18 cellular contexts compared by ENCODE assay signal in the genomic region with DNA sequence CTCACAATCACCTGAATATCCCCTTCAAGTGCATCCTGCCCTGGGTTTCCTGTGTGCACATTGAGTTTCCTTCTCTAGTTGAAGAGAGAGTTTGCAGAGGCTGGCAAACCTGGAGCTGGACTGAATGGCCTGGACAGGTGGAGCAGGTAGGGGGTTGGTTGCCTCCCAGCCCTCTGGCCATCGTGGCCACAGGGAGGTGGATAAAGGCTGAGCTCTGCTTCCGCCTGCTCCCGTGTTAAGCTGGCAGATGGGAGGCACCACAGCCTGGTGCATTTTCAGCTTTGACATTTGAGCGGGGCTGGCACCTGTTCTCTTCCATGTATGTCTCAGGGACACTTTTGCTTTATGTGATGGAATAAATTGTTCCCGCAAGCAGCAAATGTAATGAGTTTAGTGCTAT. TPM values are rescaled to one million over a fixed set of nuclear protein-coding genes. Genes with fewer than 3 reads are reported as not detected.
A peak's percentile ranks its signal among the peaks of the same experiment; 100 is the strongest.
DNase-seq lines count a peak whose midpoint lies in the region; ATAC-seq and TF ChIP-seq lines count a peak whose summit lies in the region.
"Had no signal": no experiment of that assay in that cellular context is flagged by ENCODE, and none has a peak within 500 bp of the region (broad histone marks: within the 10 kb centered on the region; RNA-seq: fewer than 3 reads in every experiment).

No MANE protein-coding gene starts in this region.

- no peak overlapping the region for H3K4me3 Mint-ChIP-seq in activated CD8-positive, alpha-beta memory T cell treated with anti-CD3 and anti-CD28 coated beads, Interleukin-2, amount 10 ng/mL, durations not matched to agents 7 days and 5 days

- 87% methylated on average over 5 of the region's 5 CpGs for WGBS in hepatocyte (ENCODE audit: low lambda C conversion rate, missing lambda C conversion rate)

- no peaks in the 10 kb centered on the region for H3K36me3 ChIP-seq in hepatocyte (replicated peaks; ENCODE audit: insufficient read depth, low read depth)
- H3K36me3 ChIP-seq: BLaER1 had no signal

- H3K4me2 ChIP-seq in hepatocyte: no peak overlapping the region
- H3K4me2 ChIP-seq: BLaER1, KMS-11 had no signal

- no peak overlapping the region for H2AFZ ChIP-seq in hepatocyte

- peak; percentile 80 for DNase-seq in DMS153 (lab: John Stamatoyannopoulos, UW)
- DNase-seq in NCI-H1092 (lab: John Stamatoyannopoulos, UW): peak; percentile 18
- no peak for DNase-seq in RWPE1 (ENCODE audit: low spot score)
- DNase-seq in myocyte (ENCODE audit: low read depth): peak; percentile 57
- DNase-seq in activated CD8-positive, alpha-beta memory T cell treated with anti-CD3 and anti-CD28 coated beads, Interleukin-2, amount 10 ng/mL, durations not matched to agents 7 days and 5 days: no peak
- no peak for DNase-seq in hepatocyte (ENCODE audit: low spot score)
- DNase-seq: activated naive CD4-positive, alpha-beta T cell treated with Interleukin-2 at 50 U/mL for 16 hours; brain microvascular endothelial cell; effector memory CD4-positive, alpha-beta T cell; EL; NCI-H1930; stomach had no signal

- no peak for ATAC-seq in HG02763 (IDR thresholded peaks at IDR 0.05; ENCODE audit: unreplicated experiment)
- ATAC-seq in activated CD8-positive, alpha-beta memory T cell treated with anti-CD3 and anti-CD28 coated beads, Interleukin-2, amount 10 ng/mL, durations not matched to agents 7 days and 5 days: no peak

- H3K27ac ChIP-seq in RWPE1 (peak overlapping the region; percentile 57), hepatocyte (no peak overlapping the region)
- H3K27ac ChIP-seq: BLaER1, HL-60, KMS-11, VCaP had no signal

- H3K9me3 ChIP-seq in hepatocyte (ENCODE audit: low read depth): no peaks in the 10 kb centered on the region
- H3K9me3 ChIP-seq: BLaER1, stomach had no signal

- CTCF ChIA-PET in RWPE1 (lab: Yijun Ruan, JAX): interaction anchor here (0.6 kb wide), 1 partner anchor 1816 kb away, joined by 3 read pairs; a partner anchor contains a TSS
- CTCF ChIA-PET in activated CD8-positive, alpha-beta memory T cell treated with anti-CD3 and anti-CD28 coated beads, Interleukin-2, amount 10 ng/mL, durations not matched to agents 7 days and 5 days (lab: Charles Lee): interaction anchor here (0.8 to 2.7 kb wide), 7 partner anchors 12 to 159 kb away, joined by 3 to 10 read pairs (median 4); no protein-coding TSS in a partner anchor

- H3K27ac Mint-ChIP-seq in activated CD8-positive, alpha-beta memory T cell treated with anti-CD3 and anti-CD28 coated beads, Interleukin-2, amount 10 ng/mL, durations not matched to agents 7 days and 5 days: no peak overlapping the region

- H3K27me3 ChIP-seq in hepatocyte: no peaks in the 10 kb centered on the region
- H3K27me3 ChIP-seq: BLaER1, brain microvascular endothelial cell, stomach had no signal

- peaks cover 37% of the 10 kb centered on the region for H3K4me1 ChIP-seq in hepatocyte (ENCODE audit: insufficient read depth)

- H3K4me1 Mint-ChIP-seq in activated CD8-positive, alpha-beta memory T cell treated with anti-CD3 and anti-CD28 coated beads, Interleukin-2, amount 10 ng/mL, durations not matched to agents 7 days and 5 days: peaks cover 50% of the 10 kb centered on the region

- POLR2A ChIA-PET in RWPE1 (lab: Yijun Ruan, JAX; ENCODE audit: low non-redundant PET): interaction anchor here (0.6 kb wide), 1 partner anchor 233 kb away, joined by 3 read pairs; no protein-coding TSS in a partner anchor

- no peaks in the 10 kb centered on the region for H3K27me3 Mint-ChIP-seq in activated CD8-positive, alpha-beta memory T cell treated with anti-CD3 and anti-CD28 coated beads, Interleukin-2, amount 10 ng/mL, durations not matched to agents 7 days and 5 days

- H3K79me2 ChIP-seq in hepatocyte: peaks cover 49% of the 10 kb centered on the region

- no peaks in the 10 kb centered on the region for H3K9me2 ChIP-seq in hepatocyte (replicated peaks; ENCODE audit: insufficient read depth)

- H3K36me3 Mint-ChIP-seq in activated CD8-positive, alpha-beta memory T cell treated with anti-CD3 and anti-CD28 coated beads, Interleukin-2, amount 10 ng/mL, durations not matched to agents 7 days and 5 days: peaks cover 1% of the 10 kb centered on the region

- H3K4me3 ChIP-seq in hepatocyte: no peak overlapping the region
- H3K4me3 ChIP-seq: BLaER1, GM12878, stomach had no signal

- no peaks in the 10 kb centered on the region for H4K20me1 ChIP-seq in hepatocyte (ENCODE audit: insufficient read depth, poor library complexity, severe bottlenecking)
- H4K20me1 ChIP-seq: BLaER1 had no signal

- H3K9me3 Mint-ChIP-seq in activated CD8-positive, alpha-beta memory T cell treated with anti-CD3 and anti-CD28 coated beads, Interleukin-2, amount 10 ng/mL, durations not matched to agents 7 days and 5 days (ENCODE audit: low read depth): no peaks in the 10 kb centered on the region

- TF ChIP-seq CTCF in RWPE1 (conservative IDR thresholded peaks at IDR 0.05; ENCODE audit: low read depth) (no peak), hepatocyte (IDR thresholded peaks at IDR 0.05; ENCODE audit: poor library complexity) (no peak)

RNA-seq across cellular contexts. Expression of a gene that starts 11.1 kb away (rescaled TPM):
- total RNA-seq in myocyte: 14.7 TPM in 2 replicates
- polyA plus RNA-seq in myocyte (2012): 179 TPM
- 100 to 1,000 TPM; 120 to 168 TPM for total RNA-seq in activated CD8-positive, alpha-beta memory T cell treated with anti-CD3 and anti-CD28 coated beads, Interleukin-2, amount 10 ng/mL, durations not matched to agents 7 days and 5 days
- 55.6 and 56.0 TPM in 2 replicates for total RNA-seq in hepatocyte
- polyA plus RNA-seq in hepatocyte: 36.8 and 55.8 TPM in 2 replicates

Comparison
In these comparisons a context has a peak if more than half of its experiments do, and no peak if none do; other contexts are left out.
1. DNase-seq: peak in DMS153 (single experiment), NCI-H1092 (single experiment) and myocyte (single experiment); none in RWPE1 (single experiment), activated CD8-positive, alpha-beta memory T cell treated with anti-CD3 and anti-CD28 coated beads, Interleukin-2, amount 10 ng/mL, durations not matched to agents 7 days and 5 days (single experiment) and hepatocyte (single experiment).